Comparison of ENCODE assay signal across 8 cellular contexts in genomic region chr1:167936930-167937708, GRCh38. TPM values are rescaled to one million over a fixed set of nuclear protein-coding genes. Genes with fewer than 3 reads are reported as not detected.
DNase-seq lines count a peak whose midpoint lies in the region; ATAC-seq and TF ChIP-seq lines count a peak whose summit lies in the region.

TSS of gene MPC2 (minus strand) at chr1:167937072. CDS start at chr1:167935841, 1,231 bp downstream.

- ATAC-seq in HG02678 (IDR thresholded peaks at IDR 0.05; ENCODE audit: unreplicated experiment) (peak; percentile 10), body of pancreas (peak; percentile 0), HG03469 (IDR thresholded peaks at IDR 0.05; ENCODE audit: unreplicated experiment) (no peak)

- WGBS in body of pancreas, 2 donors: 0% methylated on average over 20 to 46 of the region's 51 CpGs

- intact Hi-C loops in body of pancreas (cut with DNase I): no loop called here

- peak within 1 kb of the TSS; percentile 91 to 97 (median 95) for H3K27ac ChIP-seq in body of pancreas

- TF ChIP-seq POLR2A in body of pancreas (IDR thresholded peaks at IDR 0.05): peak in 2 of 3 donors; percentile 44

- H3K4me3 ChIP-seq in body of pancreas (peak within 1 kb of the TSS; percentile 91 to 98), iPS-11a (ENCODE audit: low read depth, low read length) (peak within 1 kb of the TSS; percentile 90), skeletal muscle cell (ENCODE audit: low read depth, low read length) (peak within 1 kb of the TSS; percentile 95)

- no peaks in the 10 kb centered on the region for H3K9me3 ChIP-seq in body of pancreas

- no peaks in the 10 kb centered on the region for H3K27me3 ChIP-seq in body of pancreas

- DNase-seq in GM04503 (ENCODE audit: low read depth): peak; percentile 40
- peak; percentile 79 to 80 for DNase-seq in NCI-H187 (lab: John Stamatoyannopoulos, UW)
- peak; percentile 60 for DNase-seq in T-helper 22 cell (ENCODE audit: low read depth)
- DNase-seq in body of pancreas: peak; percentile 69 to 83 (median 74)
- DNase-seq in skeletal muscle cell (ENCODE audit: low read depth): peak; percentile 48

- TF ChIP-seq CTCF in body of pancreas (IDR thresholded peaks at IDR 0.05): no peak

- H3K36me3 ChIP-seq in body of pancreas (replicated peaks in 1 of 2; ENCODE audit: insufficient read depth in 1 of 2, low read depth in 2 of 2): no peaks in the 10 kb centered on the region

- H3K4me1 ChIP-seq in body of pancreas: peaks cover 27% of the 10 kb centered on the region

RNA-seq across cellular contexts. Expression of gene MPC2, which starts in this region (rescaled TPM):
- 10 to 100 TPM; 19.4 to 21.5 TPM for total RNA-seq in body of pancreas
